In genomic region chr2:153872311-153873061, GRCh38 we compare ENCODE assay signal across 11 cellular contexts. TPM values are rescaled to one million over a fixed set of nuclear protein-coding genes. Genes with fewer than 3 reads are reported as not detected.
DNase-seq lines count a peak whose midpoint lies in the region; TF ChIP-seq lines count a peak whose summit lies in the region.
"Had no signal": no experiment of that assay in that cellular context is flagged by ENCODE, and none has a peak within 500 bp of the region (broad histone marks: within the 10 kb centered on the region; RNA-seq: fewer than 3 reads in every experiment).

No MANE protein-coding gene starts in this region.

- peak overlapping the region; percentile 7 for H3K27ac Mint-ChIP-seq in T-helper 1 cell treated with Interleukin-12 subunit alpha and Interleukin-12 subunit beta and Interleukin-4 antibody, amounts not matched to agents 30 μg/mL and 1 μg/mL, for 36 hours

- no peak overlapping the region for H2AFZ ChIP-seq in osteoblast (ENCODE audit: low read length)

- intact Hi-C loops in ascending aorta (cut with DNase I) (no loop called here), lower leg skin (cut with DNase I; ENCODE audit: low total_unique reads) (no loop called here), testis (cut with DNase I; ENCODE audit: low total_unique reads) (no loop called here)

- H3K4me3 ChIP-seq in ascending aorta, result peak overlapping the region; percentile 21 to 47
- H3K4me3 ChIP-seq in lower leg skin (ENCODE audit: low read depth, poor library complexity, severe bottlenecking), result peak overlapping the region; percentile 32
- H3K4me3 ChIP-seq in testis, result peak overlapping the region; percentile 36 to 61
- no peak overlapping the region for H3K4me3 ChIP-seq in osteoblast (ENCODE audit: insufficient read depth, low read length)

- TF ChIP-seq CTCF in ascending aorta (IDR thresholded peaks at IDR 0.05), result no peak
- TF ChIP-seq CTCF in lower leg skin (IDR thresholded peaks at IDR 0.05), result no peak
- no peak for TF ChIP-seq CTCF in testis (IDR thresholded peaks at IDR 0.05)
- TF ChIP-seq CTCF in osteoblast (IDR thresholded peaks at IDR 0.05; ENCODE audit: extremely low read depth, low read depth, low read length), result no peak

- peaks cover 32% of the 10 kb centered on the region for H3K27me3 Mint-ChIP-seq in T-helper 1 cell treated with Interleukin-12 subunit alpha and Interleukin-12 subunit beta and Interleukin-4 antibody, amounts not matched to agents 30 μg/mL and 1 μg/mL, for 36 hours (ENCODE audit: low read depth)

- H3K79me2 ChIP-seq in osteoblast (ENCODE audit: insufficient read depth, low read length), result no peaks in the 10 kb centered on the region

- H3K27ac ChIP-seq in ascending aorta (no peak overlapping the region), testis (no peak overlapping the region), osteoblast (ENCODE audit: low read depth, low read length) (no peak overlapping the region)
- H3K27ac ChIP-seq: body of pancreas had no signal

- H3K36me3 Mint-ChIP-seq in T-helper 1 cell treated with Interleukin-12 subunit alpha and Interleukin-12 subunit beta and Interleukin-4 antibody, amounts not matched to agents 30 μg/mL and 1 μg/mL, for 36 hours (ENCODE audit: low read depth), result no peaks in the 10 kb centered on the region

- H3K9me3 ChIP-seq in ascending aorta (no peaks in the 10 kb centered on the region), testis (no peaks in the 10 kb centered on the region), osteoblast (ENCODE audit: low read depth, low read length) (no peaks in the 10 kb centered on the region)
- H3K9me3 ChIP-seq: body of pancreas had no signal

- 1 to 2% methylated on average over 47 to 49 of the region's 56 CpGs for WGBS in lower leg skin, 2 donors
- WGBS in testis, 2 donors, result 2% methylated on average over 17 to 50 of the region's 56 CpGs

- H3K27me3 ChIP-seq in ascending aorta (no peaks in the 10 kb centered on the region), testis (no peaks in the 10 kb centered on the region), osteoblast (ENCODE audit: insufficient read depth, low read length) (no peaks in the 10 kb centered on the region)
- H3K27me3 ChIP-seq: body of pancreas had no signal

- no peaks in the 10 kb centered on the region for H3K4me1 Mint-ChIP-seq in T-helper 1 cell treated with Interleukin-12 subunit alpha and Interleukin-12 subunit beta and Interleukin-4 antibody, amounts not matched to agents 30 μg/mL and 1 μg/mL, for 36 hours (ENCODE audit: low read depth)

- DNase-seq in T-helper 1 cell (no peak), ascending aorta (ENCODE audit: low spot score in 2 of 2) (no peak), lower leg skin (ENCODE audit: low spot score in 2 of 2) (no peak), testis (no peak), osteoblast (ENCODE audit: insufficient read length, low spot score, missing footprints) (no peak), NCI-H2081 treated with DMSO at 0.1 percent for 48 hours (lab: John Stamatoyannopoulos, UW) (no peak), ACHN (no peak)
- DNase-seq: activated CD4-positive, CD25-positive, alpha-beta regulatory T cell treated with anti-CD3 and anti-CD28 coated beads, Interleukin-2, amount 50 U/mL, for 72 hours; KBM-7 had no signal

- H3K4me1 ChIP-seq in ascending aorta (no peaks in the 10 kb centered on the region), testis (peaks cover 6% of the 10 kb centered on the region), osteoblast (ENCODE audit: insufficient read depth, low read length) (no peaks in the 10 kb centered on the region)

- H3K9me3 Mint-ChIP-seq in T-helper 1 cell treated with Interleukin-12 subunit alpha and Interleukin-12 subunit beta and Interleukin-4 antibody, amounts not matched to agents 30 μg/mL and 1 μg/mL, for 36 hours, result no peaks in the 10 kb centered on the region

- in situ Hi-C loops in ACHN (cut with HindIII; ENCODE audit: low pct_ligation_motif_present, low pct_unique_long_range_greater_than_20kb, low sequenced_read_pairs), result no loop called here

- H3K4me2 ChIP-seq in osteoblast (ENCODE audit: insufficient read depth, low read length), result no peak overlapping the region

- no peak overlapping the region for H3K4me3 Mint-ChIP-seq in T-helper 1 cell treated with Interleukin-12 subunit alpha and Interleukin-12 subunit beta and Interleukin-4 antibody, amounts not matched to agents 30 μg/mL and 1 μg/mL, for 36 hours

- TF ChIP-seq POLR2A in lower leg skin (IDR thresholded peaks at IDR 0.05), result no peak
- no peak for TF ChIP-seq POLR2A in testis (IDR thresholded peaks at IDR 0.05)

- no peaks in the 10 kb centered on the region for H4K20me1 ChIP-seq in osteoblast (ENCODE audit: insufficient read depth, low read length)

- no peaks in the 10 kb centered on the region for H3K36me3 ChIP-seq in ascending aorta
- H3K36me3 ChIP-seq in testis (ENCODE audit: low read depth, missing control alignments), result no peaks in the 10 kb centered on the region
- H3K36me3 ChIP-seq in osteoblast (ENCODE audit: insufficient read depth, low read length), result no peaks in the 10 kb centered on the region

RNA-seq across cellular contexts. Expression of gene GALNT13, which starts 0.8 kb away (rescaled TPM):
- total RNA-seq in ascending aorta (not detected), lower leg skin (1 to 10 TPM in 2 of 4 donors, under 1 TPM in 2; 0.49 to 5.2 (median 1.4) TPM), testis (1 to 10 TPM in 1 of 2 donors, under 1 TPM in 1; 0.55 to 2.2 TPM), osteoblast (under 0.01 and 0.36 TPM in 2 replicates)
- 0.92 TPM for polyA plus RNA-seq in testis (ENCODE audit: insufficient read depth, low read depth, low replicate concordance)
